ENCODE assay signal across 1 cellular context in genomic region chr11:125625594-125626380, GRCh38.
TF ChIP-seq lines count a peak whose summit lies in the region.

No MANE protein-coding gene starts in this region.

TF ChIP-seq in K562, 482 proteins besides CTCF, POLR2A, EP300 and RAD21 (continued from another document and continues in another):
- TF ChIP-seq POLR2G (IDR thresholded peaks at IDR 0.05; ENCODE audit: low read depth, low read length) (peak; percentile 98), TCFL5 (CRISPR knock-in tag; conservative IDR thresholded peaks at IDR 0.05) (no peak), NELFE (IDR thresholded peaks at IDR 0.05; ENCODE audit: insufficient read depth, insufficient read length) (no peak), ERF (CRISPR knock-in tag; IDR thresholded peaks at IDR 0.05) (peak; percentile 73; the same call in 1 of the 2 replicates), ETV1 (tag; conservative IDR thresholded peaks at IDR 0.05; ENCODE audit: low read depth) (peak; percentile 83), CBX5 (IDR thresholded peaks at IDR 0.05; ENCODE audit: borderline replicate concordance, low read depth) (no peak), ZBTB8A (IDR thresholded peaks at IDR 0.05; ENCODE audit: partially characterized antibody) (no peak), TBP (optimal IDR thresholded peaks at IDR 0.05; ENCODE audit: low read depth, low read length) (peak; percentile 96), POLR2B (IDR thresholded peaks at IDR 0.05; ENCODE audit: low read depth, partially characterized antibody) (peak; percentile 97), ZNF23 (CRISPR knock-in tag; IDR thresholded peaks at IDR 0.05) (no peak), PTTG1 (tag; IDR thresholded peaks at IDR 0.05; ENCODE audit: low read depth) (no peak), NFRKB (IDR thresholded peaks at IDR 0.05; ENCODE audit: low read depth) (peak; percentile 94), BRF1 (IDR thresholded peaks at IDR 0.05; ENCODE audit: borderline replicate concordance, extremely low read depth, insufficient read length) (no peak), ZNF561 (CRISPR knock-in tag; conservative IDR thresholded peaks at IDR 0.05) (no peak), ZNF239 (CRISPR knock-in tag; IDR thresholded peaks at IDR 0.05) (no peak), NFE2L1 (tag; IDR thresholded peaks at IDR 0.05; ENCODE audit: borderline replicate concordance, low read depth) (no peak), SMARCC2 (IDR thresholded peaks at IDR 0.05; ENCODE audit: low read depth) (0 out of 2 replicates have a peak, but pooled peaks have one; percentile 7), CAMTA2 (CRISPR knock-in tag; conservative IDR thresholded peaks at IDR 0.05) (no peak), ZEB2 (IDR thresholded peaks at IDR 0.05) (peak; percentile 39; the same call in 1 of the 2 replicates), EZH2 (IDR thresholded peaks at IDR 0.05; ENCODE audit: borderline replicate concordance, low read depth, low read length) (no peak), ZNF197 (CRISPR knock-in tag; IDR thresholded peaks at IDR 0.05; ENCODE audit: low read depth) (peak; percentile 80; the same call in 1 of the 2 replicates), NR3C1 (CRISPR knock-in tag; IDR thresholded peaks at IDR 0.05) (no peak), KHSRP (IDR thresholded peaks at IDR 0.05) (no peak), ZBTB1 (CRISPR knock-in tag; IDR thresholded peaks at IDR 0.05; ENCODE audit: borderline replicate concordance, low read depth) (0 out of 2 replicates have a peak, but pooled peaks have one; percentile 45), POLR3G (IDR thresholded peaks at IDR 0.05; ENCODE audit: extremely low read depth, insufficient read length, insufficient replicate concordance) (no peak), PTBP1 (IDR thresholded peaks at IDR 0.05; ENCODE audit: low read depth, low read length) (peak; percentile 58; the same call in 1 of the 2 replicates), EP400 (IDR thresholded peaks at IDR 0.05) (peak; percentile 98), ZNF445 (CRISPR knock-in tag; IDR thresholded peaks at IDR 0.05; ENCODE audit: low read depth) (no peak), MXD1 (CRISPR knock-in tag; IDR thresholded peaks at IDR 0.05; ENCODE audit: borderline replicate concordance, poor library complexity, severe bottlenecking) (peak; percentile 11), ZNF551 (CRISPR knock-in tag; IDR thresholded peaks at IDR 0.05) (no peak), CHD4 (IDR thresholded peaks at IDR 0.05; ENCODE audit: insufficient read depth, insufficient replicate concordance, low read depth, low read length, poor library complexity, severe bottlenecking) (no peak), LCOR (CRISPR knock-in tag; IDR thresholded peaks at IDR 0.05) (peak; percentile 98), HMG20B (CRISPR knock-in tag; IDR thresholded peaks at IDR 0.05) (no peak), CC2D1A (IDR thresholded peaks at IDR 0.05) (peak; percentile 89), PKNOX1 (IDR thresholded peaks at IDR 0.05) (no peak; the same call in 1 of the 2 replicates), SNRNP70 (optimal IDR thresholded peaks at IDR 0.05; ENCODE audit: low read depth, low read length) (no peak), HMBOX1 (IDR thresholded peaks at IDR 0.05) (peak; percentile 90), MNT (conservative IDR thresholded peaks at IDR 0.05) (peak; percentile 88 to 92), GATA2 (CRISPR knock-in tag; IDR thresholded peaks at IDR 0.05) (no peak), ZNF232 (CRISPR knock-in tag; IDR thresholded peaks at IDR 0.05) (peak; percentile 75; the same call in 1 of the 2 replicates), MAFF (IDR thresholded peaks at IDR 0.05; ENCODE audit: low read length) (no peak), PRMT5 (CRISPR knock-in tag; IDR thresholded peaks at IDR 0.05) (no peak), ZNF76 (CRISPR knock-in tag; IDR thresholded peaks at IDR 0.05; ENCODE audit: borderline replicate concordance) (no peak; the same call in 1 of the 2 replicates), ZNF354B (CRISPR knock-in tag; IDR thresholded peaks at IDR 0.05) (no peak), CBX3 (IDR thresholded peaks at IDR 0.05; ENCODE audit: borderline replicate concordance in 1 of 2, low read length in 2 of 2) (no peak), PYGO2 (tag; IDR thresholded peaks at IDR 0.05) (no peak)
- TF ChIP-seq, protein P1, sequence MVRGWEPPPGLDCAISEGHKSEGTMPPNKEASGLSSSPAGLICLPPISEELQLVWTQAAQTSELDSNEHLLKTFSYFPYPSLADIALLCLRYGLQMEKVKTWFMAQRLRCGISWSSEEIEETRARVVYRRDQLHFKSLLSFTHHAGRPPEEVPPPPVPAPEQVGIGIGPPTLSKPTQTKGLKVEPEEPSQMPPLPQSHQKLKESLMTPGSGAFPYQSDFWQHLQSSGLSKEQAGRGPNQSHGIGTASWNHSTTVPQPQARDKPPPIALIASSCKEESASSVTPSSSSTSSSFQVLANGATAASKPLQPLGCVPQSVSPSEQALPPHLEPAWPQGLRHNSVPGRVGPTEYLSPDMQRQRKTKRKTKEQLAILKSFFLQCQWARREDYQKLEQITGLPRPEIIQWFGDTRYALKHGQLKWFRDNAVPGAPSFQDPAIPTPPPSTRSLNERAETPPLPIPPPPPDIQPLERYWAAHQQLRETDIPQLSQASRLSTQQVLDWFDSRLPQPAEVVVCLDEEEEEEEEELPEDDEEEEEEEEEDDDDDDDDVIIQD (CRISPR knock-in tag; IDR thresholded peaks at IDR 0.05) = no peak
- TF ChIP-seq, protein P2, sequence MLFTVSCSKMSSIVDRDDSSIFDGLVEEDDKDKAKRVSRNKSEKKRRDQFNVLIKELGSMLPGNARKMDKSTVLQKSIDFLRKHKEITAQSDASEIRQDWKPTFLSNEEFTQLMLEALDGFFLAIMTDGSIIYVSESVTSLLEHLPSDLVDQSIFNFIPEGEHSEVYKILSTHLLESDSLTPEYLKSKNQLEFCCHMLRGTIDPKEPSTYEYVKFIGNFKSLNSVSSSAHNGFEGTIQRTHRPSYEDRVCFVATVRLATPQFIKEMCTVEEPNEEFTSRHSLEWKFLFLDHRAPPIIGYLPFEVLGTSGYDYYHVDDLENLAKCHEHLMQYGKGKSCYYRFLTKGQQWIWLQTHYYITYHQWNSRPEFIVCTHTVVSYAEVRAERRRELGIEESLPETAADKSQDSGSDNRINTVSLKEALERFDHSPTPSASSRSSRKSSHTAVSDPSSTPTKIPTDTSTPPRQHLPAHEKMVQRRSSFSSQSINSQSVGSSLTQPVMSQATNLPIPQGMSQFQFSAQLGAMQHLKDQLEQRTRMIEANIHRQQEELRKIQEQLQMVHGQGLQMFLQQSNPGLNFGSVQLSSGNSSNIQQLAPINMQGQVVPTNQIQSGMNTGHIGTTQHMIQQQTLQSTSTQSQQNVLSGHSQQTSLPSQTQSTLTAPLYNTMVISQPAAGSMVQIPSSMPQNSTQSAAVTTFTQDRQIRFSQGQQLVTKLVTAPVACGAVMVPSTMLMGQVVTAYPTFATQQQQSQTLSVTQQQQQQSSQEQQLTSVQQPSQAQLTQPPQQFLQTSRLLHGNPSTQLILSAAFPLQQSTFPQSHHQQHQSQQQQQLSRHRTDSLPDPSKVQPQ (CRISPR knock-in tag; IDR thresholded peaks at IDR 0.05; ENCODE audit: borderline replicate concordance) = no peak
- TF ChIP-seq, protein P3, sequence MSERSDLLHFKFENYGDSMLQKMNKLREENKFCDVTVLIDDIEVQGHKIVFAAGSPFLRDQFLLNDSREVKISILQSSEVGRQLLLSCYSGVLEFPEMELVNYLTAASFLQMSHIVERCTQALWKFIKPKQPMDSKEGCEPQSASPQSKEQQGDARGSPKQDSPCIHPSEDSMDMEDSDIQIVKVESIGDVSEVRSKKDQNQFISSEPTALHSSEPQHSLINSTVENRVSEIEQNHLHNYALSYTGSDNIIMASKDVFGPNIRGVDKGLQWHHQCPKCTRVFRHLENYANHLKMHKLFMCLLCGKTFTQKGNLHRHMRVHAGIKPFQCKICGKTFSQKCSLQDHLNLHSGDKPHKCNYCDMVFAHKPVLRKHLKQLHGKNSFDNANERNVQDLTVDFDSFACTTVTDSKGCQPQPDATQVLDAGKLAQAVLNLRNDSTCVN (CRISPR knock-in tag; IDR thresholded peaks at IDR 0.05) = peak; percentile 92
- TF ChIP-seq, protein P4, sequence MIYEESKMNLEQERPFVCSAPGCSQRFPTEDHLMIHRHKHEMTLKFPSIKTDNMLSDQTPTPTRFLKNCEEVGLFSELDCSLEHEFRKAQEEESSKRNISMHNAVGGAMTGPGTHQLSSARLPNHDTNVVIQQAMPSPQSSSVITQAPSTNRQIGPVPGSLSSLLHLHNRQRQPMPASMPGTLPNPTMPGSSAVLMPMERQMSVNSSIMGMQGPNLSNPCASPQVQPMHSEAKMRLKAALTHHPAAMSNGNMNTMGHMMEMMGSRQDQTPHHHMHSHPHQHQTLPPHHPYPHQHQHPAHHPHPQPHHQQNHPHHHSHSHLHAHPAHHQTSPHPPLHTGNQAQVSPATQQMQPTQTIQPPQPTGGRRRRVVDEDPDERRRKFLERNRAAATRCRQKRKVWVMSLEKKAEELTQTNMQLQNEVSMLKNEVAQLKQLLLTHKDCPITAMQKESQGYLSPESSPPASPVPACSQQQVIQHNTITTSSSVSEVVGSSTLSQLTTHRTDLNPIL (CRISPR knock-in tag; IDR thresholded peaks at IDR 0.05) = no peak
- TF ChIP-seq, protein P5, sequence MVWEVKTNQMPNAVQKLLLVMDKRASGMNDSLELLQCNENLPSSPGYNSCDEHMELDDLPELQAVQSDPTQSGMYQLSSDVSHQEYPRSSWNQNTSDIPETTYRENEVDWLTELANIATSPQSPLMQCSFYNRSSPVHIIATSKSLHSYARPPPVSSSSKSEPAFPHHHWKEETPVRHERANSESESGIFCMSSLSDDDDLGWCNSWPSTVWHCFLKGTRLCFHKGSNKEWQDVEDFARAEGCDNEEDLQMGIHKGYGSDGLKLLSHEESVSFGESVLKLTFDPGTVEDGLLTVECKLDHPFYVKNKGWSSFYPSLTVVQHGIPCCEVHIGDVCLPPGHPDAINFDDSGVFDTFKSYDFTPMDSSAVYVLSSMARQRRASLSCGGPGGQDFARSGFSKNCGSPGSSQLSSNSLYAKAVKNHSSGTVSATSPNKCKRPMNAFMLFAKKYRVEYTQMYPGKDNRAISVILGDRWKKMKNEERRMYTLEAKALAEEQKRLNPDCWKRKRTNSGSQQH (CRISPR knock-in tag; IDR thresholded peaks at IDR 0.05) = peak; percentile 95
- TF ChIP-seq, protein P6, sequence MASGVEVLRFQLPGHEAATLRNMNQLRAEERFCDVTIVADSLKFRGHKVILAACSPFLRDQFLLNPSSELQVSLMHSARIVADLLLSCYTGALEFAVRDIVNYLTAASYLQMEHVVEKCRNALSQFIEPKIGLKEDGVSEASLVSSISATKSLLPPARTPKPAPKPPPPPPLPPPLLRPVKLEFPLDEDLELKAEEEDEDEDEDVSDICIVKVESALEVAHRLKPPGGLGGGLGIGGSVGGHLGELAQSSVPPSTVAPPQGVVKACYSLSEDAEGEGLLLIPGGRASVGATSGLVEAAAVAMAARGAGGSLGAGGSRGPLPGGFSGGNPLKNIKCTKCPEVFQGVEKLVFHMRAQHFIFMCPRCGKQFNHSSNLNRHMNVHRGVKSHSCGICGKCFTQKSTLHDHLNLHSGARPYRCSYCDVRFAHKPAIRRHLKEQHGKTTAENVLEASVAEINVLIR (CRISPR knock-in tag; IDR thresholded peaks at IDR 0.05) = peak; percentile 79
